In genomic region chr4:18813771-18814170, GRCh38 we compare ENCODE assay signal across 29 cellular contexts.
"Had no signal": no experiment of that assay in that cellular context is flagged by ENCODE, and none has a peak within 500 bp of the region (broad histone marks: within the 10 kb centered on the region; RNA-seq: fewer than 3 reads in every experiment).

No MANE protein-coding gene starts in this region.

- H3K9me3 ChIP-seq: ascending aorta, breast epithelium had no signal

- FAIRE-seq: colon, TTC549 had no signal

- H3K4me1 ChIP-seq: ascending aorta, breast epithelium had no signal

- H3K36me3 ChIP-seq: ascending aorta, brain microvascular endothelial cell, breast epithelium had no signal

- ATAC-seq: activated CD8-positive, alpha-beta T cell treated with anti-CD3 and anti-CD28 coated beads for 36 hours; activated naive CD8-positive, alpha-beta T cell treated with anti-CD3 and anti-CD28 coated beads, Interleukin-2, amount 50 U/mL, for 24 hours; activated T-cell treated with anti-CD3 and anti-CD28 coated beads, Interleukin-2, amount 50 U/mL, for 4 hours had no signal

- H3K27me3 ChIP-seq: ascending aorta, brain microvascular endothelial cell, breast epithelium had no signal

- H3K4me3 ChIP-seq: ascending aorta, breast epithelium had no signal

- DNase-seq: activated B cell treated with CpG ODN at 0.5 μM for 24 hours; activated CD4-positive, alpha-beta memory T cell treated with anti-CD3 and anti-CD28 coated beads for 36 hours; activated CD4-positive, alpha-beta T cell treated with anti-CD3 and anti-CD28 coated beads for 4 hours; activated CD4-positive, alpha-beta T cell treated with anti-CD3 and anti-CD28 coated beads, Interleukin-2, amount 10 ng/mL, durations not matched to agents 24 days and 14 days; activated CD4-positive, alpha-beta T cell treated with anti-CD3 and anti-CD28 coated beads, Interleukin-2, amount 50 U/mL, for 1 hour; activated CD4-positive, alpha-beta T cell treated with anti-CD3 and anti-CD28 coated beads, Interleukin-2, amount 50 U/mL, for 4 hours; activated CD4-positive, CD25-positive, alpha-beta regulatory T cell treated with anti-CD3 and anti-CD28 coated beads, Interleukin-2, amount 50 U/mL, for 72 hours; activated CD8-positive, alpha-beta memory T cell treated with anti-CD3 and anti-CD28 coated beads, Interleukin-2, amount 50 U/mL, for 4 hours; activated CD8-positive, alpha-beta T cell treated with anti-CD3 and anti-CD28 coated beads for 36 hours; activated effector memory CD4-positive, alpha-beta T cell treated with Interleukin-2 at 50 U/mL for 16 hours; activated gamma-delta T cell; activated naive CD4-positive, alpha-beta T cell treated with anti-CD3 and anti-CD28 coated beads, Interleukin-2, amount 10 ng/mL, durations not matched to agents 7 days and 5 days; activated naive CD4-positive, alpha-beta T cell treated with Interleukin-2 at 50 U/mL for 16 hours; activated naive CD8-positive, alpha-beta T cell treated with anti-CD3 and anti-CD28 coated beads, Interleukin-2, amount 10 ng/mL, durations not matched to agents 7 days and 5 days; activated naive CD8-positive, alpha-beta T cell treated with anti-CD3 and anti-CD28 coated beads, Interleukin-2, amount 50 U/mL, for 24 hours; activated T-cell treated with anti-CD3 and anti-CD28 coated beads for 4 hours; activated T-cell treated with anti-CD3 and anti-CD28 coated beads, Interleukin-2, amount 50 U/mL, for 1 hour; activated T-cell treated with anti-CD3 and anti-CD28 coated beads, Interleukin-2, amount 50 U/mL, for 4 hours; amygdala; anterior cingulate cortex; brain microvascular endothelial cell; central memory CD4-positive, alpha-beta T cell; T-helper 2 cell; T-helper 9 cell had no signal

- H3K27ac ChIP-seq: ascending aorta, brain microvascular endothelial cell, breast epithelium, VCaP had no signal
